ENCODE assay signal across 20 cellular contexts in the genomic region with DNA sequence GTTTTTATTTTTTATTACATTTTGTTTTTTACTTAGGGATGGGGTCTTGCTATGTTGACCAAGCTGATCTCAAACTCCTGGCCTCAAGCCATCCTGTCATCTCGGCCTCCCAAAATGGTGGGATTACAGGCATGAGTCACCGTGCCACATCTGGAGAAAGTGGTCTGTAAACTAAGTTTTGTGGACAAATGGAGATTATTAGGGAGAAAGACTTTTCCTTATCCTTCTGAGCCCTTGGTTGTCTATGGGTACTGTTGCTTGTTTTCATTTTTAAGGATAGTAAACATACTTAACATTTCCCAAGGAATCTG. TPM values are rescaled to one million over a fixed set of nuclear protein-coding genes. Genes with fewer than 3 reads are reported as not detected.
DNase-seq lines count a peak whose midpoint lies in the region; ATAC-seq, FAIRE-seq and TF ChIP-seq lines count a peak whose summit lies in the region.
"Had no signal": no experiment of that assay in that cellular context is flagged by ENCODE, and none has a peak within 500 bp of the region (broad histone marks: within the 10 kb centered on the region; RNA-seq: fewer than 3 reads in every experiment).

No MANE protein-coding gene starts in this region.

- TF ChIP-seq CTCF in Loucy (conservative IDR thresholded peaks at IDR 0.05; ENCODE audit: low read length) = no peak
- no peak for TF ChIP-seq CTCF in endothelial cell of umbilical vein (IDR thresholded peaks at IDR 0.05; ENCODE audit: extremely low read depth in 1 of 2, insufficient read depth in 1 of 2, low read depth in 1 of 2, low read length in 2 of 2)
- no peak for TF ChIP-seq CTCF in Peyer's patch (IDR thresholded peaks at IDR 0.05)

- H3K36me3 ChIP-seq in Loucy (ENCODE audit: insufficient read depth, low read length) = no peaks in the 10 kb centered on the region
- no peaks in the 10 kb centered on the region for H3K36me3 ChIP-seq in endothelial cell of umbilical vein (ENCODE audit: control insufficient read depth in 2 of 2, extremely low read depth in 1 of 2, insufficient read depth in 2 of 2, low read length in 2 of 2)
- no peaks in the 10 kb centered on the region for H3K36me3 ChIP-seq in Peyer's patch
- H3K36me3 ChIP-seq: WERI-Rb-1 had no signal

- H3K4me2 ChIP-seq in Loucy (ENCODE audit: low read depth, low read length, poor library complexity, severe bottlenecking) = peak overlapping the region; percentile 31
- peak overlapping the region; percentile 17 for H3K4me2 ChIP-seq in endothelial cell of umbilical vein (ENCODE audit: insufficient read depth, low read length)

- H3K4me1 Mint-ChIP-seq in activated naive CD8-positive, alpha-beta T cell (ENCODE audit: low read depth) = peaks cover 85% of the 10 kb centered on the region
- H3K4me1 Mint-ChIP-seq in activated naive CD8-positive, alpha-beta T cell treated with anti-CD3 and anti-CD28 coated beads for 36 hours = peaks cover 78% of the 10 kb centered on the region
- H3K4me1 Mint-ChIP-seq in stimulated activated memory B cell treated with anti-CD40 and anti-IgM and Interleukin-4, amounts not matched to agents 10 μg/mL and 1 μg/mL and 100 μg/mL, for 72 hours = peaks cover 78% of the 10 kb centered on the region

- BruUV-seq in endothelial cell of umbilical vein (replicated peaks; lab: Mats Ljungman, UMichigan) = no TSS peak

- peak overlapping the region; percentile 73 for H3K27ac Mint-ChIP-seq in activated naive CD8-positive, alpha-beta T cell
- H3K27ac Mint-ChIP-seq in activated naive CD8-positive, alpha-beta T cell treated with anti-CD3 and anti-CD28 coated beads for 36 hours = no peak overlapping the region
- H3K27ac Mint-ChIP-seq in stimulated activated memory B cell treated with anti-CD40 and anti-IgM and Interleukin-4, amounts not matched to agents 10 μg/mL and 1 μg/mL and 100 μg/mL, for 72 hours = peak overlapping the region; percentile 35
- H3K27ac Mint-ChIP-seq: activated CD4-positive, alpha-beta memory T cell treated with anti-CD3 and anti-CD28 coated beads for 36 hours had no signal

- H4K20me1 ChIP-seq in Loucy (ENCODE audit: insufficient read depth, low read length, poor library complexity, severe bottlenecking) (peaks cover 97% of the 10 kb centered on the region), endothelial cell of umbilical vein (replicated peaks; ENCODE audit: control insufficient read depth, extremely low read depth, insufficient read depth, low read length) (peaks cover 19% of the 10 kb centered on the region)

- POLR2A ChIA-PET in endothelial cell of umbilical vein (lab: Charles Lee) = no interaction called here

- H3K79me2 ChIP-seq in Loucy (ENCODE audit: insufficient read depth, low read length) (peaks cover 98% of the 10 kb centered on the region), endothelial cell of umbilical vein (ENCODE audit: control insufficient read depth, insufficient read depth, low read length) (peaks cover 97% of the 10 kb centered on the region)

- peaks cover 9% of the 10 kb centered on the region; the same call in 1 of the 2 replicates for H3F3A ChIP-seq in Loucy (ENCODE audit: low read depth)

- TF ChIP-seq POLR2A in endothelial cell of umbilical vein (IDR thresholded peaks at IDR 0.05; ENCODE audit: low read depth, low read length) (no peak), Peyer's patch (IDR thresholded peaks at IDR 0.05) (no peak)

- H3K4me3 Mint-ChIP-seq in activated naive CD8-positive, alpha-beta T cell = peak overlapping the region; percentile 15
- H3K4me3 Mint-ChIP-seq in activated naive CD8-positive, alpha-beta T cell treated with anti-CD3 and anti-CD28 coated beads for 36 hours = no peak overlapping the region
- no peak overlapping the region for H3K4me3 Mint-ChIP-seq in stimulated activated memory B cell treated with anti-CD40 and anti-IgM and Interleukin-4, amounts not matched to agents 10 μg/mL and 1 μg/mL and 100 μg/mL, for 72 hours
- H3K4me3 Mint-ChIP-seq: activated CD4-positive, alpha-beta memory T cell treated with anti-CD3 and anti-CD28 coated beads for 36 hours had no signal

- CTCF ChIA-PET in endothelial cell of umbilical vein (lab: Charles Lee) = interaction anchor here (1.1 to 1.3 kb wide), 3 partner anchors 16 to 39 kb away, joined by 3 to 4 read pairs (median 4); no protein-coding TSS in a partner anchor

- peaks cover 4% of the 10 kb centered on the region for H3K9me1 ChIP-seq in endothelial cell of umbilical vein (replicated peaks; ENCODE audit: control insufficient read depth, extremely low read depth, insufficient read depth, low read length)

- intact Hi-C loops in endothelial cell of umbilical vein (cut with micrococcal nuclease) (no loop called here), left colon (cut with DNase I, micrococcal nuclease) (no loop called here)

- no peaks in the 10 kb centered on the region for H3K9me3 Mint-ChIP-seq in activated naive CD8-positive, alpha-beta T cell (ENCODE audit: low read depth)
- H3K9me3 Mint-ChIP-seq in activated naive CD8-positive, alpha-beta T cell treated with anti-CD3 and anti-CD28 coated beads for 36 hours = peaks cover 6% of the 10 kb centered on the region
- H3K9me3 Mint-ChIP-seq in stimulated activated memory B cell treated with anti-CD40 and anti-IgM and Interleukin-4, amounts not matched to agents 10 μg/mL and 1 μg/mL and 100 μg/mL, for 72 hours = no peaks in the 10 kb centered on the region
- H3K9me3 Mint-ChIP-seq: activated CD4-positive, alpha-beta memory T cell treated with anti-CD3 and anti-CD28 coated beads for 36 hours had no signal

- H3K9me2 ChIP-seq in Loucy (replicated peaks; ENCODE audit: low read depth, low read length) = no peaks in the 10 kb centered on the region

- dilution Hi-C loops in endothelial cell of umbilical vein (cut with MboI; ENCODE audit: extremely low pct_ligation_motif_present, low sequenced_read_pairs) = no loop called here

- H2AFZ ChIP-seq in Loucy (ENCODE audit: low read length) (no peak overlapping the region), endothelial cell of umbilical vein (ENCODE audit: low read depth, low read length) (no peak overlapping the region)

- H3K27me3 Mint-ChIP-seq in activated naive CD8-positive, alpha-beta T cell = no peaks in the 10 kb centered on the region
- no peaks in the 10 kb centered on the region for H3K27me3 Mint-ChIP-seq in activated naive CD8-positive, alpha-beta T cell treated with anti-CD3 and anti-CD28 coated beads for 36 hours
- no peaks in the 10 kb centered on the region for H3K27me3 Mint-ChIP-seq in stimulated activated memory B cell treated with anti-CD40 and anti-IgM and Interleukin-4, amounts not matched to agents 10 μg/mL and 1 μg/mL and 100 μg/mL, for 72 hours
- H3K27me3 Mint-ChIP-seq: activated CD4-positive, alpha-beta memory T cell treated with anti-CD3 and anti-CD28 coated beads for 36 hours had no signal

- H3K4me1 ChIP-seq in Loucy (ENCODE audit: insufficient read depth, low read length, poor library complexity, severe bottlenecking) = peaks cover 72% of the 10 kb centered on the region
- H3K4me1 ChIP-seq in endothelial cell of umbilical vein (ENCODE audit: control insufficient read depth, extremely low read depth, insufficient read depth, low read length) = peaks cover 49% of the 10 kb centered on the region
- peaks cover 0 to 24% (median 8%) of the 10 kb centered on the region in 4 donors for H3K4me1 ChIP-seq in Peyer's patch

- no peak for FAIRE-seq in endothelial cell of umbilical vein (lab: Jason Lieb, UNC)
- FAIRE-seq: H1 had no signal

- no peak for DNase-seq in activated naive CD8-positive, alpha-beta T cell treated with anti-CD3 and anti-CD28 coated beads for 36 hours
- DNase-seq in endothelial cell of umbilical vein (ENCODE audit: low read depth, low spot score) (no peak), Peyer's patch (no peak), left colon (no peak)
- DNase-seq: activated CD4-positive, alpha-beta memory T cell treated with anti-CD3 and anti-CD28 coated beads for 36 hours; activated naive CD4-positive, alpha-beta T cell treated with anti-CD3 and anti-CD28 coated beads, Interleukin-2, amount 50 U/mL, for 16 hours; activated T-cell treated with anti-CD3 and anti-CD28 coated beads, Interleukin-2, amount 50 U/mL, for 1 hour; DMS53; glutamatergic neuron; NCI-H1048; NCI-H1930; NCI-H446 treated with DMSO at 0.1 percent for 48 hours; stimulated activated CD4-positive, alpha-beta T cell treated with anti-CD3 and anti-CD28 coated beads, Interleukin-12 subunit alpha, Interleukin-12 subunit beta, amount 100 ng/mL, for 4 hours; WERI-Rb-1 had no signal

- peaks cover 10% of the 10 kb centered on the region for H3K36me3 Mint-ChIP-seq in activated naive CD8-positive, alpha-beta T cell
- H3K36me3 Mint-ChIP-seq in activated naive CD8-positive, alpha-beta T cell treated with anti-CD3 and anti-CD28 coated beads for 36 hours = peaks cover 34% of the 10 kb centered on the region
- H3K36me3 Mint-ChIP-seq in stimulated activated memory B cell treated with anti-CD40 and anti-IgM and Interleukin-4, amounts not matched to agents 10 μg/mL and 1 μg/mL and 100 μg/mL, for 72 hours = peaks cover 11% of the 10 kb centered on the region

- H3K27me3 ChIP-seq in Loucy (ENCODE audit: insufficient read depth, low read length, poor library complexity, severe bottlenecking) (no peaks in the 10 kb centered on the region), endothelial cell of umbilical vein (ENCODE audit: control insufficient read depth in 2 of 2, insufficient read depth in 2 of 2, low read length in 2 of 2) (no peaks in the 10 kb centered on the region), Peyer's patch (no peaks in the 10 kb centered on the region)

- H3K27ac ChIP-seq in endothelial cell of umbilical vein (ENCODE audit: insufficient read depth, low read depth, low read length) = no peak overlapping the region
- H3K27ac ChIP-seq in Peyer's patch = no peak overlapping the region
- H3K27ac ChIP-seq: C4-2B, WERI-Rb-1 had no signal

- H3K4me3 ChIP-seq in Loucy (ENCODE audit: low read length, poor library complexity, severe bottlenecking) (no peak overlapping the region), endothelial cell of umbilical vein (replicated peaks in 1 of 3; ENCODE audit: insufficient read depth in 1 of 3, low read depth in 1 of 3, low read length in 3 of 3) (no peak overlapping the region), Peyer's patch (no peak overlapping the region)

- no peaks in the 10 kb centered on the region for H3K9me3 ChIP-seq in Loucy (ENCODE audit: insufficient read depth, low read depth, low read length)
- H3K9me3 ChIP-seq in endothelial cell of umbilical vein (replicated peaks; ENCODE audit: control insufficient read depth, insufficient read depth, low read length) = no peaks in the 10 kb centered on the region
- H3K9me3 ChIP-seq in Peyer's patch = no peaks in the 10 kb centered on the region

- ATAC-seq in stimulated activated memory B cell treated with anti-CD40 and anti-IgM and Interleukin-4, amounts not matched to agents 10 μg/mL and 1 μg/mL and 100 μg/mL, for 72 hours = no peak
- ATAC-seq in GM19035 (IDR thresholded peaks at IDR 0.05; ENCODE audit: unreplicated experiment) (no peak), left colon (no peak)

- H3K9ac ChIP-seq in Loucy (ENCODE audit: low read depth, low read length, poor library complexity, severe bottlenecking) (no peak overlapping the region), endothelial cell of umbilical vein (replicated peaks; ENCODE audit: extremely low read depth, insufficient read depth, low read length) (no peak overlapping the region)

RNA-seq across cellular contexts. Expression of gene WNK1, which starts 37.8 kb away (rescaled TPM):
- total RNA-seq in activated naive CD8-positive, alpha-beta T cell treated with anti-CD3 and anti-CD28 coated beads for 36 hours = 100 to 1,000 TPM; 117 to 118 TPM
- total RNA-seq in endothelial cell of umbilical vein (104 and 108 TPM in 2 replicates), Peyer's patch (100 to 1,000 TPM in 3 of 4 donors, 10 to 100 TPM in 1; 83.2 to 198 (median 144) TPM), left colon (10 to 100 TPM; 84.0 to 95.2 TPM)
- 43.7 and 46.3 TPM in 2 replicates for polyA plus RNA-seq in endothelial cell of umbilical vein
- polyA plus RNA-seq in endothelial cell of umbilical vein (2011; cell fraction: cytosol; rRNA removed) = 45.3 and 50.4 TPM in 2 replicates
- polyA plus RNA-seq in endothelial cell of umbilical vein (2011; cell fraction: nucleus; rRNA removed) = 96.2 and 115 TPM in 2 replicates
- polyA plus RNA-seq in endothelial cell of umbilical vein (2012) = 75.2 and 89.1 TPM in 2 replicates
- 243 and 259 TPM in 2 replicates for polyA minus RNA-seq in endothelial cell of umbilical vein
- polyA minus RNA-seq in endothelial cell of umbilical vein (2011; cell fraction: cytosol; rRNA and poly(A)+ RNA removed) = 201 TPM
- polyA minus RNA-seq in endothelial cell of umbilical vein (2011; cell fraction: nucleus; rRNA and poly(A)+ RNA removed) = 287 and 385 TPM in 2 replicates
